ENCODE assay signal across 8 cellular contexts in genomic region chr7:101164071-101164840, GRCh38. TPM values are rescaled to one million over a fixed set of nuclear protein-coding genes. Genes with fewer than 3 reads are reported as not detected.
DNase-seq lines count a peak whose midpoint lies in the region; ATAC-seq, FAIRE-seq and TF ChIP-seq lines count a peak whose summit lies in the region.

No MANE protein-coding gene starts in this region.

- H3K27ac ChIP-seq in BLaER1: peak overlapping the region; percentile 75; the same call in 1 of the 2 replicates
- peak overlapping the region; percentile 88 for H3K27ac ChIP-seq in HUES48 (ENCODE audit: low read depth, low read length)
- no peak overlapping the region for H3K27ac ChIP-seq in astrocyte (ENCODE audit: low read depth, low read length)
- no peak overlapping the region for H3K27ac ChIP-seq in kidney (ENCODE audit: low read depth in 2 of 2, low read length in 2 of 2)

- TF ChIP-seq CTCF in astrocyte (IDR thresholded peaks at IDR 0.05; ENCODE audit: insufficient read depth, low read depth, low read length): no peak
- no peak for TF ChIP-seq CTCF in kidney (IDR thresholded peaks at IDR 0.05; ENCODE audit: borderline replicate concordance, extremely low read depth, insufficient read depth)

- H4K20me1 ChIP-seq in BLaER1 (peaks cover 47% of the 10 kb centered on the region), astrocyte (ENCODE audit: insufficient read depth, low read length) (peaks cover 46% of the 10 kb centered on the region)

- H3K27ac Mint-ChIP-seq in astrocyte (ENCODE audit: unreplicated experiment): peak overlapping the region; percentile 18

- peak overlapping the region; percentile 100 for H3K4me2 ChIP-seq in BLaER1
- H3K4me2 ChIP-seq in astrocyte (ENCODE audit: low read length): peak overlapping the region; percentile 91

- peaks cover 52% of the 10 kb centered on the region for H3K27me3 ChIP-seq in BLaER1
- H3K27me3 ChIP-seq in HUES48 (ENCODE audit: control insufficient read depth, insufficient read depth, low read length): peaks cover 60% of the 10 kb centered on the region
- H3K27me3 ChIP-seq in astrocyte (ENCODE audit: insufficient read depth, low read length): peaks cover 16% of the 10 kb centered on the region

- H3K9me3 ChIP-seq in BLaER1 (no peaks in the 10 kb centered on the region), HUES48 (ENCODE audit: control insufficient read depth, insufficient read depth, low read length) (no peaks in the 10 kb centered on the region), astrocyte (ENCODE audit: insufficient read depth, low read depth, low read length) (no peaks in the 10 kb centered on the region), kidney (ENCODE audit: control insufficient read depth in 1 of 2, low read length in 2 of 2) (no peaks in the 10 kb centered on the region)

- peak overlapping the region; percentile 79 for H3K9ac ChIP-seq in BLaER1
- peak overlapping the region; percentile 29 for H3K9ac ChIP-seq in HUES48 (ENCODE audit: low read depth, low read length)
- H3K9ac ChIP-seq in astrocyte (ENCODE audit: low read length): no peak overlapping the region
- no peak overlapping the region for H3K9ac ChIP-seq in kidney (ENCODE audit: low read length in 2 of 2)

- intact Hi-C loops in kidney (cut with DNase I): no loop called here

- peaks cover 45% of the 10 kb centered on the region for H3K4me1 Mint-ChIP-seq in astrocyte (ENCODE audit: low read depth, unreplicated experiment)

- no peaks in the 10 kb centered on the region for H3K79me2 ChIP-seq in astrocyte (ENCODE audit: insufficient read depth, low read length)

- peaks cover 3% of the 10 kb centered on the region for H3K36me3 Mint-ChIP-seq in astrocyte (ENCODE audit: low read depth, unreplicated experiment)

- no peak for ATAC-seq in GM18511 (IDR thresholded peaks at IDR 0.05; ENCODE audit: unreplicated experiment)

- H3K4me1 ChIP-seq in BLaER1 (peaks cover 82% of the 10 kb centered on the region), HUES48 (ENCODE audit: control insufficient read depth, insufficient read depth, low read length) (peaks cover 54% of the 10 kb centered on the region), astrocyte (ENCODE audit: insufficient read depth, low read length) (peaks cover 62% of the 10 kb centered on the region), kidney (ENCODE audit: control insufficient read depth in 1 of 2, insufficient read depth in 1 of 2, low read depth in 1 of 2, low read length in 2 of 2) (peaks cover 5 to 27% of the 10 kb centered on the region in 2 donors)

- no peaks in the 10 kb centered on the region for H3K9me3 Mint-ChIP-seq in astrocyte (ENCODE audit: unreplicated experiment)

- no peak overlapping the region for H2AFZ ChIP-seq in astrocyte (ENCODE audit: low read depth, low read length)

- peak overlapping the region; percentile 80 for H3K4me3 Mint-ChIP-seq in astrocyte (ENCODE audit: unreplicated experiment)

- FAIRE-seq in astrocyte (lab: Jason Lieb, UNC): no peak
- FAIRE-seq in kidney (lab: Jason Lieb, UNC): no peak
- FAIRE-seq in urothelium cell line (lab: Jason Lieb, UNC): peak; percentile 56

- DNase-seq in astrocyte (ENCODE audit: low read depth) (peak; percentile 51), kidney (peak; percentile 84), urothelium cell line (ENCODE audit: low spot score) (peak; percentile 73), 8988T (no peak), OCI-M1 (lab: John Stamatoyannopoulos, UW) (no peak)

- H3K36me3 ChIP-seq in BLaER1 (peaks cover 12% of the 10 kb centered on the region), HUES48 (ENCODE audit: control insufficient read depth, insufficient read depth, low read length) (no peaks in the 10 kb centered on the region; the same call in 1 of the 2 replicates), astrocyte (ENCODE audit: insufficient read depth, low read length) (peaks cover 4% of the 10 kb centered on the region), kidney (ENCODE audit: control insufficient read depth in 1 of 2, insufficient read depth in 2 of 2, low read length in 2 of 2) (peaks cover 0 to 3% of the 10 kb centered on the region in 2 donors)

- H3K4me3 ChIP-seq in BLaER1 (peak overlapping the region; percentile 71), HUES48 (ENCODE audit: low read depth, low read length) (peak overlapping the region; percentile 76), astrocyte (ENCODE audit: insufficient read depth, low read depth, low read length) (peak overlapping the region; percentile 39), kidney (ENCODE audit: low read length in 2 of 2) (no peak overlapping the region)

- H3K27me3 Mint-ChIP-seq in astrocyte (ENCODE audit: low read depth, unreplicated experiment): no peaks in the 10 kb centered on the region

RNA-seq across cellular contexts. Expression of gene VGF, which starts 1.1 kb away (rescaled TPM):
- total RNA-seq in astrocyte (40.5 and 51.8 TPM in 2 replicates), kidney (0.38 TPM)
- 2.2 TPM for polyA plus RNA-seq in kidney (ENCODE audit: insufficient read depth, low read depth, low replicate concordance)

RNA-seq across cellular contexts. Expression of gene AP1S1, which starts 10.0 kb away (rescaled TPM):
- total RNA-seq in astrocyte (172 and 181 TPM in 2 replicates), kidney (50.4 TPM)
- polyA plus RNA-seq in kidney (ENCODE audit: insufficient read depth, low read depth, low replicate concordance): 133 TPM

RNA-seq across cellular contexts. Expression of gene NAT16, which starts 15.8 kb away (rescaled TPM):
- total RNA-seq in astrocyte: 0.16 TPM in 1 of 2 replicates, not detected in the other
- not detected for total RNA-seq in kidney
- polyA plus RNA-seq in kidney (ENCODE audit: insufficient read depth, low read depth, low replicate concordance): not detected

RNA-seq across cellular contexts. Expression of gene MOGAT3, which starts 36.6 kb away (rescaled TPM):
- not detected in 2 replicates for total RNA-seq in astrocyte
- 0.25 TPM for total RNA-seq in kidney
- polyA plus RNA-seq in kidney (ENCODE audit: insufficient read depth, low read depth, low replicate concordance): 0.37 TPM

RNA-seq across cellular contexts. Expression of gene SERPINE1, which starts 37.4 kb away (rescaled TPM):
- total RNA-seq in astrocyte: 1,303 and 1,496 TPM in 2 replicates
- total RNA-seq in kidney: 9.9 TPM
- 3.5 TPM for polyA plus RNA-seq in kidney (ENCODE audit: insufficient read depth, low read depth, low replicate concordance)

Comparison
In these comparisons a context has a peak if more than half of its experiments do, and no peak if none do; other contexts are left out.
1. H3K27ac ChIP-seq: peak in BLaER1 (single experiment) and HUES48 (single experiment); none in astrocyte (single experiment) and kidney (0 of 2).
2. H3K4me3 ChIP-seq: peak in BLaER1 (single experiment), HUES48 (single experiment) and astrocyte (single experiment); none in kidney (0 of 2).
3. H3K9ac ChIP-seq: peak in BLaER1 (single experiment) and HUES48 (single experiment); none in astrocyte (single experiment) and kidney (0 of 2).
4. DNase-seq: peak in astrocyte (single experiment), kidney (single experiment) and urothelium cell line (single experiment); none in 8988T (single experiment) and OCI-M1 (single experiment).
5. RNA of gene VGF, which starts 1.1 kb away (total RNA-seq): 40.5 to 51.8 TPM in astrocyte; 0.38 TPM in kidney (single experiment); every median in the first group is over 10 times any median in the second.